25 cellular contexts compared by ENCODE assay signal in genomic region chr2:127655209-127656073, GRCh38. TPM values are rescaled to one million over a fixed set of nuclear protein-coding genes. Genes with fewer than 3 reads are reported as not detected.
DNase-seq lines count a peak whose midpoint lies in the region; ATAC-seq and TF ChIP-seq lines count a peak whose summit lies in the region.
"Had no signal": no experiment of that assay in that cellular context is flagged by ENCODE, and none has a peak within 500 bp of the region (broad histone marks: within the 10 kb centered on the region; RNA-seq: fewer than 3 reads in every experiment).

No MANE protein-coding gene starts in this region.

- H3K36me3 Mint-ChIP-seq in brain (no peaks in the 10 kb centered on the region), neural crest cell (ENCODE audit: low read depth) (no peaks in the 10 kb centered on the region)
- H3K36me3 Mint-ChIP-seq: CD4-positive, CD25-positive, alpha-beta regulatory T cell; natural killer cell treated with Interleukin-12 subunit alpha and Interleukin-12 subunit beta and Interleukin-15 and Interleukin-18, amount 100 ng/mL, for 72 hours had no signal

- ATAC-seq in heart right ventricle (peak in 7 of 8 donors; percentile 13 to 54 (median 44)), thoracic aorta (ENCODE audit: insufficient number of reproducible peaks, low FRiP score, low read depth) (no peak)
- ATAC-seq: natural killer cell treated with Interleukin-12 subunit alpha and Interleukin-12 subunit beta and Interleukin-15 and Interleukin-18, amount 100 ng/mL, for 72 hours; T-helper 17 cell had no signal

- DNase-seq in heart right ventricle (peak; percentile 64 to 66), neural crest cell (ENCODE audit: low read depth, low spot score) (no peak), thoracic aorta (ENCODE audit: low spot score) (no peak), RPMI8226 (no peak), SIG-M5 (lab: John Stamatoyannopoulos, UW) (no peak), AML-193 (lab: John Stamatoyannopoulos, UW) (no peak)
- DNase-seq in effector CD4-positive, alpha-beta T cell = no peak
- DNase-seq: activated CD4-positive, alpha-beta T cell treated with anti-CD3 and anti-CD28 coated beads, Interleukin-2, amount 50 U/mL, for 1 hour; activated effector memory CD4-positive, alpha-beta T cell treated with Interleukin-2 at 50 U/mL for 16 hours; brain microvascular endothelial cell; CD4-positive, CD25-positive, alpha-beta regulatory T cell; DMS 273 treated with DMSO at 0.1 percent for 48 hours; foreskin melanocyte; mesendoderm; NCI-H1436; stimulated activated CD4-positive, alpha-beta T cell treated with anti-CD3 and anti-CD28 coated beads, Interleukin-15, amount 100 ng/mL, for 24 hours; T-helper 17 cell had no signal

- peaks cover 70 to 100% (median 98%) of the 10 kb centered on the region in 9 donors for H3K4me1 ChIP-seq in heart right ventricle
- peaks cover 24 to 73% of the 10 kb centered on the region in 2 donors for H3K4me1 ChIP-seq in thoracic aorta (ENCODE audit: control insufficient read depth in 1 of 2, low read depth in 2 of 2)

- H3K27me3 ChIP-seq in heart right ventricle = no peaks in the 10 kb centered on the region
- no peaks in the 10 kb centered on the region for H3K27me3 ChIP-seq in thoracic aorta (replicated peaks; ENCODE audit: insufficient read depth)
- H3K27me3 ChIP-seq: brain microvascular endothelial cell, SJCRH30 had no signal

- H3K27ac ChIP-seq in heart right ventricle (peak overlapping the region; percentile 72 to 95 (median 86)), thoracic aorta (peak overlapping the region; percentile 1 to 19)
- H3K27ac ChIP-seq: brain microvascular endothelial cell, epithelial cell of prostate, HL-60, SJCRH30 had no signal

- 50 to 62% methylated on average over 16 of the region's 16 CpGs for WGBS in heart right ventricle, 2 donors

- H3K4me1 Mint-ChIP-seq in brain = peaks cover 35% of the 10 kb centered on the region
- H3K4me1 Mint-ChIP-seq in neural crest cell = peaks cover 29% of the 10 kb centered on the region
- H3K4me1 Mint-ChIP-seq: CD4-positive, CD25-positive, alpha-beta regulatory T cell; T-helper 17 cell had no signal

- H3K9me3 Mint-ChIP-seq in brain (no peaks in the 10 kb centered on the region), neural crest cell (no peaks in the 10 kb centered on the region)
- H3K9me3 Mint-ChIP-seq: dendritic cell treated with granulocyte-macrophage colony-stimulating factor and Interleukin-4, amounts not matched to agents 40 ng/mL and 50 ng/mL, for 4 days; natural killer cell treated with Interleukin-12 subunit alpha and Interleukin-12 subunit beta and Interleukin-15 and Interleukin-18, amount 100 ng/mL, for 72 hours had no signal

- intact Hi-C loops in heart right ventricle (cut with DNase I) = loop anchor here in 1 of 10 donors (5.0 kb wide), 1 partner anchor 42 kb away; no protein-coding TSS in a partner anchor

- H3K27ac Mint-ChIP-seq in brain (peak overlapping the region; percentile 57 to 87 (median 73)), neural crest cell (ENCODE audit: unreplicated experiment) (peak overlapping the region; percentile 90)
- H3K27ac Mint-ChIP-seq: CD4-positive, CD25-positive, alpha-beta regulatory T cell; dendritic cell treated with granulocyte-macrophage colony-stimulating factor and Interleukin-4, amounts not matched to agents 40 ng/mL and 50 ng/mL, for 4 days; natural killer cell treated with Interleukin-12 subunit alpha and Interleukin-12 subunit beta and Interleukin-15 and Interleukin-18, amount 100 ng/mL, for 72 hours; T-helper 17 cell had no signal

- TF ChIP-seq CTCF in brain (conservative IDR thresholded peaks at IDR 0.05) (no peak), heart right ventricle (IDR thresholded peaks at IDR 0.05) (no peak), neural crest cell (conservative IDR thresholded peaks at IDR 0.05) (no peak), thoracic aorta (IDR thresholded peaks at IDR 0.05) (no peak)

- H3K4me3 ChIP-seq in heart right ventricle = no peak overlapping the region
- H3K4me3 ChIP-seq in thoracic aorta = no peak overlapping the region
- H3K4me3 ChIP-seq: SJCRH30 had no signal

- no peaks in the 10 kb centered on the region for H3K9me3 ChIP-seq in heart right ventricle
- no peaks in the 10 kb centered on the region for H3K9me3 ChIP-seq in thoracic aorta
- H3K9me3 ChIP-seq: SJCRH30 had no signal

- H3K27me3 Mint-ChIP-seq in brain = peaks cover 11% of the 10 kb centered on the region
- no peaks in the 10 kb centered on the region for H3K27me3 Mint-ChIP-seq in neural crest cell (ENCODE audit: low read depth)
- H3K27me3 Mint-ChIP-seq: CD4-positive, CD25-positive, alpha-beta regulatory T cell; natural killer cell treated with Interleukin-12 subunit alpha and Interleukin-12 subunit beta and Interleukin-15 and Interleukin-18, amount 100 ng/mL, for 72 hours had no signal

- H3K4me3 Mint-ChIP-seq in brain (no peak overlapping the region), neural crest cell (no peak overlapping the region)
- H3K4me3 Mint-ChIP-seq: CD4-positive, CD25-positive, alpha-beta regulatory T cell; dendritic cell treated with granulocyte-macrophage colony-stimulating factor and Interleukin-4, amounts not matched to agents 40 ng/mL and 50 ng/mL, for 4 days; natural killer cell treated with Interleukin-12 subunit alpha and Interleukin-12 subunit beta and Interleukin-15 and Interleukin-18, amount 100 ng/mL, for 72 hours; T-helper 17 cell had no signal

- H3K36me3 ChIP-seq in heart right ventricle (peaks cover 0 to 71% (median 5%) of the 10 kb centered on the region in 9 donors), thoracic aorta (peaks cover 37% of the 10 kb centered on the region)
- H3K36me3 ChIP-seq: brain microvascular endothelial cell, SJCRH30 had no signal

RNA-seq across cellular contexts. Expression of gene GPR17, which starts 9.5 kb away (rescaled TPM):
- polyA plus RNA-seq in brain (ENCODE audit: insufficient read depth, low read depth, low replicate concordance) (15.5 TPM), heart right ventricle (10 to 100 TPM in 1 of 2 donors, under 1 TPM in 1; 0.28 to 16.5 TPM)
- total RNA-seq in heart right ventricle (under 1 TPM in 6 of 10 donors, not detected in 4; 0.22 to 0.59 (median 0.46) TPM), neural crest cell (6.4 and 7.7 TPM in 2 replicates), thoracic aorta (not detected)
- total RNA-seq: CD4-positive, CD25-positive, alpha-beta regulatory T cell; natural killer cell treated with Interleukin-12 subunit alpha and Interleukin-12 subunit beta and Interleukin-15 and Interleukin-18, amount 100 ng/mL, for 72 hours; pulmonary artery endothelial cell; SJCRH30; T-helper 17 cell had no signal
- polyA plus RNA-seq: CD4-positive, CD25-positive, alpha-beta regulatory T cell; keratinocyte had no signal

RNA-seq across cellular contexts. Expression of gene LIMS2, which starts 19.9 kb away (rescaled TPM):
- polyA plus RNA-seq in brain (ENCODE audit: insufficient read depth, low read depth, low replicate concordance) = 10.5 TPM
- 100 to 1,000 TPM; 150 to 285 (median 160) TPM for total RNA-seq in heart right ventricle
- 100 to 1,000 TPM; 148 to 687 TPM for polyA plus RNA-seq in heart right ventricle
- total RNA-seq in neural crest cell = 7.6 and 8.8 TPM in 2 replicates
- total RNA-seq in thoracic aorta = 100 to 1,000 TPM; 177 to 246 TPM
- total RNA-seq: natural killer cell treated with Interleukin-12 subunit alpha and Interleukin-12 subunit beta and Interleukin-15 and Interleukin-18, amount 100 ng/mL, for 72 hours had no signal
- polyA plus RNA-seq: keratinocyte had no signal

RNA-seq across cellular contexts. Expression of gene SFT2D3, which starts 45.9 kb away (rescaled TPM):
- polyA plus RNA-seq in brain (ENCODE audit: insufficient read depth, low read depth, low replicate concordance) (5.2 TPM), heart right ventricle (1 to 10 TPM; 2.8 to 5.6 TPM)
- total RNA-seq in heart right ventricle (1 to 10 TPM; 2.2 to 4.0 (median 3.4) TPM), neural crest cell (18.8 TPM in 2 replicates), thoracic aorta (1 to 10 TPM; 7.1 to 9.5 TPM)

Comparison
In these comparisons a context has a peak if more than half of its experiments do, and no peak if none do; other contexts are left out.
1. DNase-seq: peak in heart right ventricle (2 of 2); none in neural crest cell (single experiment), thoracic aorta (single experiment), RPMI8226 (single experiment), SIG-M5 (single experiment), effector CD4-positive, alpha-beta T cell (single experiment) and AML-193 (0 of 2).
2. RNA of gene LIMS2, which starts 19.9 kb away (total RNA-seq): 177 to 246 TPM in thoracic aorta and 150 to 285 TPM in heart right ventricle; 7.6 to 8.8 TPM in neural crest cell; every median in the first group is over 10 times any median in the second.